2 cellular contexts compared by ENCODE assay signal in the genomic region with DNA sequence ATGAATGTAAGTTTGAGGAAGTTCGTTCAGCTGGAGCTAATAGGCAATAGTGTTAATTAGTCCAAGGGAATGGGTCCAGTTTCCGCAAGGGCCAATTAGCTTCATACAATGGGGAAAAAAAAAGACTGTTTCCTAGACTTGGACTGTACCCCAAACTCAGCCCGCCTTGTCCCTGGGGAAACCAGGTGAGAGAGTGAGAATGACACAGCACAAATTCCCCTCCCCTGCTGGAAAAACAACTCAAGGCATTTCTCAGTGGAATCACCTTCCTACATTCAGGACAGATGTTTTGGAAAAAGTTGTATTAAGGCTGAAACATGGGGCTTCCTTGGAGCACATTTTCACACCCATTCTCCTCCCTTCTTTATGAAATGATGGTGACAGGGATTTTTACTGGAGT.
TF ChIP-seq lines count a peak whose summit lies in the region.

No MANE protein-coding gene starts in this region.

TF ChIP-seq in Ishikawa, 13 proteins besides CTCF, POLR2A, EP300 and RAD21:
- TF ChIP-seq CREB1 (IDR thresholded peaks at IDR 0.05; ENCODE audit: low read depth): no peak
- no peak for TF ChIP-seq CEBPB (IDR thresholded peaks at IDR 0.05)
- TF ChIP-seq, protein P1, sequence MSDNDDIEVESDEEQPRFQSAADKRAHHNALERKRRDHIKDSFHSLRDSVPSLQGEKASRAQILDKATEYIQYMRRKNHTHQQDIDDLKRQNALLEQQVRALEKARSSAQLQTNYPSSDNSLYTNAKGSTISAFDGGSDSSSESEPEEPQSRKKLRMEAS (IDR thresholded peaks at IDR 0.05): no peak
- TF ChIP-seq TAF1 (IDR thresholded peaks at IDR 0.05; ENCODE audit: low read depth): no peak
- TF ChIP-seq ZBTB7A (IDR thresholded peaks at IDR 0.05; ENCODE audit: low read depth): no peak
- TF ChIP-seq EGR1 (IDR thresholded peaks at IDR 0.05): no peak
- no peak for TF ChIP-seq TCF12 (IDR thresholded peaks at IDR 0.05; ENCODE audit: low read depth)
- no peak for TF ChIP-seq YY1 (IDR thresholded peaks at IDR 0.05; ENCODE audit: low read depth)
- TF ChIP-seq, protein P2, sequence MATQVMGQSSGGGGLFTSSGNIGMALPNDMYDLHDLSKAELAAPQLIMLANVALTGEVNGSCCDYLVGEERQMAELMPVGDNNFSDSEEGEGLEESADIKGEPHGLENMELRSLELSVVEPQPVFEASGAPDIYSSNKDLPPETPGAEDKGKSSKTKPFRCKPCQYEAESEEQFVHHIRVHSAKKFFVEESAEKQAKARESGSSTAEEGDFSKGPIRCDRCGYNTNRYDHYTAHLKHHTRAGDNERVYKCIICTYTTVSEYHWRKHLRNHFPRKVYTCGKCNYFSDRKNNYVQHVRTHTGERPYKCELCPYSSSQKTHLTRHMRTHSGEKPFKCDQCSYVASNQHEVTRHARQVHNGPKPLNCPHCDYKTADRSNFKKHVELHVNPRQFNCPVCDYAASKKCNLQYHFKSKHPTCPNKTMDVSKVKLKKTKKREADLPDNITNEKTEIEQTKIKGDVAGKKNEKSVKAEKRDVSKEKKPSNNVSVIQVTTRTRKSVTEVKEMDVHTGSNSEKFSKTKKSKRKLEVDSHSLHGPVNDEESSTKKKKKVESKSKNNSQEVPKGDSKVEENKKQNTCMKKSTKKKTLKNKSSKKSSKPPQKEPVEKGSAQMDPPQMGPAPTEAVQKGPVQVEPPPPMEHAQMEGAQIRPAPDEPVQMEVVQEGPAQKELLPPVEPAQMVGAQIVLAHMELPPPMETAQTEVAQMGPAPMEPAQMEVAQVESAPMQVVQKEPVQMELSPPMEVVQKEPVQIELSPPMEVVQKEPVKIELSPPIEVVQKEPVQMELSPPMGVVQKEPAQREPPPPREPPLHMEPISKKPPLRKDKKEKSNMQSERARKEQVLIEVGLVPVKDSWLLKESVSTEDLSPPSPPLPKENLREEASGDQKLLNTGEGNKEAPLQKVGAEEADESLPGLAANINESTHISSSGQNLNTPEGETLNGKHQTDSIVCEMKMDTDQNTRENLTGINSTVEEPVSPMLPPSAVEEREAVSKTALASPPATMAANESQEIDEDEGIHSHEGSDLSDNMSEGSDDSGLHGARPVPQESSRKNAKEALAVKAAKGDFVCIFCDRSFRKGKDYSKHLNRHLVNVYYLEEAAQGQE (IDR thresholded peaks at IDR 0.05; ENCODE audit: low read depth): no peak
- TF ChIP-seq TEAD4 (IDR thresholded peaks at IDR 0.05): no peak
- TF ChIP-seq, protein P3, sequence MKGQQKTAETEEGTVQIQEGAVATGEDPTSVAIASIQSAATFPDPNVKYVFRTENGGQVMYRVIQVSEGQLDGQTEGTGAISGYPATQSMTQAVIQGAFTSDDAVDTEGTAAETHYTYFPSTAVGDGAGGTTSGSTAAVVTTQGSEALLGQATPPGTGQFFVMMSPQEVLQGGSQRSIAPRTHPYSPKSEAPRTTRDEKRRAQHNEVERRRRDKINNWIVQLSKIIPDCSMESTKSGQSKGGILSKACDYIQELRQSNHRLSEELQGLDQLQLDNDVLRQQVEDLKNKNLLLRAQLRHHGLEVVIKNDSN (IDR thresholded peaks at IDR 0.05): no peak
- TF ChIP-seq FOXM1 (IDR thresholded peaks at IDR 0.05; ENCODE audit: borderline replicate concordance, low read depth): no peak
- no peak for TF ChIP-seq NFIC (IDR thresholded peaks at IDR 0.05)

TF ChIP-seq in H1, 55 proteins besides CTCF, POLR2A, EP300 and RAD21:
- TF ChIP-seq SIRT6 (IDR thresholded peaks at IDR 0.05; ENCODE audit: low read length) (no peak), CTBP2 (IDR thresholded peaks at IDR 0.05; ENCODE audit: borderline replicate concordance, insufficient read depth, insufficient read length, low read length) (no peak), TCF12 (IDR thresholded peaks at IDR 0.05; ENCODE audit: low read depth, low read length) (no peak), RXRA (IDR thresholded peaks at IDR 0.05; ENCODE audit: insufficient read depth, low read depth, low read length) (no peak), HDAC2 (IDR thresholded peaks at IDR 0.05; ENCODE audit: borderline replicate concordance in 1 of 2, low read depth in 2 of 2, low read length in 2 of 2) (no peak), ASH2L (IDR thresholded peaks at IDR 0.05; ENCODE audit: low read length) (no peak), KDM1A (IDR thresholded peaks at IDR 0.05; ENCODE audit: borderline replicate concordance, low read length) (no peak), CBX5 (IDR thresholded peaks at IDR 0.05; ENCODE audit: low read depth, low read length) (no peak), KDM4A (IDR thresholded peaks at IDR 0.05; ENCODE audit: low read depth, low read length, severe bottlenecking) (no peak), GTF2F1 (IDR thresholded peaks at IDR 0.05; ENCODE audit: borderline replicate concordance, low read depth, low read length) (no peak), BACH1 (IDR thresholded peaks at IDR 0.05; ENCODE audit: low read length) (peak; percentile 63; the same call in 1 of the 2 replicates), MAFK (IDR thresholded peaks at IDR 0.05; ENCODE audit: low read depth, low read length) (peak; percentile 21; the same call in 1 of the 2 replicates)
TF ChIP-seq in H1: peak in this region for 2.
